ENCODE assay signal across 8 cellular contexts in the genomic region with DNA sequence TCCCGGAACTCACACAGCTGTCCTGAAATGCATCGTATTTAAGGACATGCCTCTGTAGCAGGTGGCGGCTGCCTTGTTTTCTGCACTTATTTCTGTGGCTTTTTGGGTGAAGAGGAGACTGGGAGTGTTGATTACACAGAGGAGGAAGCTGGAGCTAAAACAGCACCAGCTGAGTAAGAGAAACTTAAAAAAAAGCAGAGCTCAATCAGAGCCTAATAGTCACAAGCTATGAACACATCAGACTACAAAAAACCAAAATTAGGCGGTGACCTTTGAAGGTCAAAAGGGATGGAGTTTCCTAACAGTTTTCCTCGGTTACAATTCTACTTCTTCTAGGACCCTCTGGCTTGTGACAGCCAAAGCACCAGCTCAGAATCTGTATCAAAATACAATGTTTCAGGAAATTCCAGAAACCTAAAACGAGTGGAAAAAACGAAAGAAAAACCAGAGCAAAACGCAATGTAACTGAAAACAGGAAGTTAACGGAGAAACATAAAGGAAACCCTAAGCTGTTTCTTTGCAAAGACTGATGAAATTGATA. TPM values are rescaled to one million over a fixed set of nuclear protein-coding genes. Genes with fewer than 3 reads are reported as not detected.
A peak's percentile ranks its signal among the peaks of the same experiment; 100 is the strongest.
DNase-seq lines count a peak whose midpoint lies in the region; ATAC-seq and TF ChIP-seq lines count a peak whose summit lies in the region.

No MANE protein-coding gene starts in this region.

- H3K9me3 Mint-ChIP-seq in neural progenitor cell: peaks cover 25% of the 10 kb centered on the region

- H3K36me3 ChIP-seq in HUES6 (ENCODE audit: control insufficient read depth, insufficient read depth, low read length) (peaks cover 7% of the 10 kb centered on the region; the same call in 1 of the 2 replicates), rectal smooth muscle tissue (ENCODE audit: control insufficient read depth, insufficient read depth, low read length) (no peaks in the 10 kb centered on the region), neural progenitor cell (no peaks in the 10 kb centered on the region)

- H2AFZ ChIP-seq in neural progenitor cell (replicated peaks): no peak overlapping the region

- H3K9ac ChIP-seq in HUES6 (ENCODE audit: low read length) (peak overlapping the region; percentile 39), rectal smooth muscle tissue (ENCODE audit: low read length) (no peak overlapping the region), neural progenitor cell (no peak overlapping the region)

- peak; percentile 64 for ATAC-seq in GM19324 (IDR thresholded peaks at IDR 0.05; ENCODE audit: low FRiP score, unreplicated experiment)

- H4K20me1 ChIP-seq in neural progenitor cell (ENCODE audit: low read depth): peaks cover 18% of the 10 kb centered on the region

- H3K36me3 Mint-ChIP-seq in neural progenitor cell: peaks cover 35% of the 10 kb centered on the region

- no peaks in the 10 kb centered on the region for H3K9me3 ChIP-seq in AG04450 (ENCODE audit: control insufficient read depth, insufficient read depth, low read length)
- H3K9me3 ChIP-seq in HUES6 (ENCODE audit: control insufficient read depth, insufficient read depth, low read depth, low read length): peaks cover under 1% of the 10 kb centered on the region
- H3K9me3 ChIP-seq in neural progenitor cell (ENCODE audit: low read depth): no peaks in the 10 kb centered on the region

- H3F3A ChIP-seq in neural progenitor cell (ENCODE audit: low read depth): peaks cover 16% of the 10 kb centered on the region

- peaks cover 2% of the 10 kb centered on the region for H3K27me3 Mint-ChIP-seq in neural progenitor cell (ENCODE audit: insufficient read depth, low read depth)

- H3K4me3 Mint-ChIP-seq in neural progenitor cell: no peak overlapping the region

- POLR2A ChIA-PET in AG04450 (lab: Yijun Ruan, JAX): no interaction called here

- H3K4me1 ChIP-seq in HUES6 (ENCODE audit: control insufficient read depth, insufficient read depth, low read length) (peaks cover 36% of the 10 kb centered on the region), rectal smooth muscle tissue (ENCODE audit: control insufficient read depth, insufficient read depth, low read length) (no peaks in the 10 kb centered on the region), neural progenitor cell (peaks cover 4% of the 10 kb centered on the region)

- TF ChIP-seq CTCF in AG04450 (IDR thresholded peaks at IDR 0.05; ENCODE audit: low read depth, low read length) (no peak), neural progenitor cell (IDR thresholded peaks at IDR 0.05) (no peak)

- H3K27me3 ChIP-seq in AG04450 (ENCODE audit: control insufficient read depth, insufficient read depth, low read length): no peaks in the 10 kb centered on the region
- H3K27me3 ChIP-seq in HUES6 (ENCODE audit: control insufficient read depth, insufficient read depth, low read length): no peaks in the 10 kb centered on the region
- H3K27me3 ChIP-seq in rectal smooth muscle tissue (ENCODE audit: control insufficient read depth, insufficient read depth, low read length): no peaks in the 10 kb centered on the region
- no peaks in the 10 kb centered on the region for H3K27me3 ChIP-seq in neural progenitor cell

- H3K4me2 ChIP-seq in neural progenitor cell: no peak overlapping the region

- no peak overlapping the region for H3K27ac Mint-ChIP-seq in neural progenitor cell

- H3K4me1 Mint-ChIP-seq in neural progenitor cell: peaks cover 17% of the 10 kb centered on the region

- H3K4me3 ChIP-seq in AG04450 (ENCODE audit: low read depth, low read length) (peak overlapping the region; percentile 32; the same call in 1 of the 2 replicates), HUES6 (ENCODE audit: low read depth, low read length) (no peak overlapping the region), rectal smooth muscle tissue (ENCODE audit: low read length) (peak overlapping the region; percentile 35), neural progenitor cell (no peak overlapping the region)

- H3K27ac ChIP-seq in AG04450 (ENCODE audit: low read depth, low read length): peak overlapping the region; percentile 52
- H3K27ac ChIP-seq in HUES6 (ENCODE audit: low read depth, low read length): 0 out of 2 replicates have a peak overlapping the region, but pooled peaks have one; percentile 64
- H3K27ac ChIP-seq in caudate nucleus (ENCODE audit: low read depth, low read length): peak overlapping the region; percentile 87
- H3K27ac ChIP-seq in rectal smooth muscle tissue (ENCODE audit: low read depth, low read length): peak overlapping the region; percentile 44
- no peak overlapping the region for H3K27ac ChIP-seq in neural progenitor cell

- DNase-seq in AG04450 (ENCODE audit: low read depth, low spot score): no peak
- DNase-seq in caudate nucleus (lab: John Stamatoyannopoulos, UW): peak in 1 of 61 donors; percentile 4
- no peak for DNase-seq in NCI-H1105 (lab: John Stamatoyannopoulos, UW)
- DNase-seq in neural progenitor cell (ENCODE audit: low spot score): no peak
- no peak for DNase-seq in dedifferentiated amniotic fluid mesenchymal stem cell (ENCODE audit: extremely low spot score)

- peaks cover 24% of the 10 kb centered on the region for H3K79me2 ChIP-seq in neural progenitor cell (ENCODE audit: low read depth)

- CTCF ChIA-PET in AG04450 (lab: Charles Lee): no interaction called here

RNA-seq across cellular contexts. Expression of gene PRKX, which starts 13.5 kb away (rescaled TPM):
- polyA plus RNA-seq in AG04450 (2011; rRNA removed): 13.7 and 14.6 TPM in 2 replicates
- polyA minus RNA-seq in AG04450 (2011; rRNA and poly(A)+ RNA removed): 12.6 and 14.0 TPM in 2 replicates
- total RNA-seq in neural progenitor cell (ENCODE audit: low replicate concordance): 14.6 and 22.6 TPM in 2 replicates

Comparison
In these comparisons a context has a peak if more than half of its experiments do, and no peak if none do; other contexts are left out.
1. H3K4me3 ChIP-seq: peak in AG04450 (single experiment) and rectal smooth muscle tissue (single experiment); none in HUES6 (single experiment) and neural progenitor cell (single experiment).